Comparison of ENCODE assay signal across 10 cellular contexts in the genomic region with DNA sequence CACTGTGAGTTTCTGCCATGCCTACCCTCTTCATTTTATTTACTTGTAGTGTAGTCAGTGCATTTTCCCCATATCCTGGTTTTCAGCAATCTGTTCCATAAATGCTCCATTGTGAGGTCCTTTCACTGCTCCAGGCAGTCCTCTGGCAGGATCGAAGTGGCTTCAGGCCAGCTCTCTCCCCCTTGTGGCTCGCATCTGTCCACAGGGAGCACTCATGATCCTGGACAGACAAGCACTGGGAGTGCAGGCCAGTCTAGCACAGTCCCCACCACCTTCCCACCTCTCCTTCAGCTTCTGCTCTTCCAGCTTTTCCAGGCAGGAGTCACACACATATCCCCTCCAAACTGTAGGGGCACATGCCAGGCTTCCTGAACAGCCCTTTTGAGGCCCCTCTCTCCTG.
A peak's percentile ranks its signal among the peaks of the same experiment; 100 is the strongest.
DNase-seq lines count a peak whose midpoint lies in the region; ATAC-seq and TF ChIP-seq lines count a peak whose summit lies in the region.
"Had no signal": no experiment of that assay in that cellular context is flagged by ENCODE, and none has a peak within 500 bp of the region (broad histone marks: within the 10 kb centered on the region; RNA-seq: fewer than 3 reads in every experiment).

No MANE protein-coding gene starts in this region.

- in situ Hi-C loops in ACHN (cut with HindIII; ENCODE audit: low pct_ligation_motif_present, low pct_unique_long_range_greater_than_20kb, low sequenced_read_pairs) = no loop called here

- no peaks in the 10 kb centered on the region for H3K9me3 Mint-ChIP-seq in chondrocyte (ENCODE audit: low read depth)
- H3K9me3 Mint-ChIP-seq in activated T-cell treated with anti-CD3 and anti-CD28 coated beads, Interleukin-2, amount 50 U/mL, for 72 hours = no peaks in the 10 kb centered on the region

- H3K4me3 Mint-ChIP-seq in chondrocyte (ENCODE audit: unreplicated experiment) (no peak overlapping the region), T-helper 17 cell (no peak overlapping the region)
- H3K4me3 Mint-ChIP-seq in activated T-cell treated with anti-CD3 and anti-CD28 coated beads, Interleukin-2, amount 50 U/mL, for 72 hours = no peak overlapping the region

- H3K9me3 ChIP-seq in T-helper 17 cell (ENCODE audit: control insufficient read depth, low read length, poor library complexity, severe bottlenecking) = no peaks in the 10 kb centered on the region

- H3K4me1 Mint-ChIP-seq in chondrocyte (ENCODE audit: low read depth) (peaks cover 17% of the 10 kb centered on the region), T-helper 17 cell (no peaks in the 10 kb centered on the region)
- H3K4me1 Mint-ChIP-seq in activated T-cell treated with anti-CD3 and anti-CD28 coated beads, Interleukin-2, amount 50 U/mL, for 72 hours (ENCODE audit: low read depth) = no peaks in the 10 kb centered on the region

- ATAC-seq in left lobe of liver (peak; percentile 79), T-helper 17 cell (no peak)
- ATAC-seq in activated T-cell treated with anti-CD3 and anti-CD28 coated beads, Interleukin-2, amount 50 U/mL, for 72 hours (replicated peaks in 1 of 2) = no peak

- H3K27ac Mint-ChIP-seq in chondrocyte (ENCODE audit: unreplicated experiment) = no peak overlapping the region
- H3K27ac Mint-ChIP-seq in T-helper 17 cell = no peak overlapping the region
- H3K27ac Mint-ChIP-seq in activated T-cell treated with anti-CD3 and anti-CD28 coated beads, Interleukin-2, amount 50 U/mL, for 72 hours = no peak overlapping the region

- TF ChIP-seq CTCF in AG10803 (conservative IDR thresholded peaks at IDR 0.05; ENCODE audit: low read length) = no peak
- peak; percentile 52 for TF ChIP-seq CTCF in chondrocyte (IDR thresholded peaks at IDR 0.05)

- peak; percentile 12 for DNase-seq in AG10803 (ENCODE audit: low read depth)
- DNase-seq in HT1080 (ENCODE audit: low read depth) = peak; percentile 51
- DNase-seq in chondrocyte (ENCODE audit: low spot score) = no peak
- DNase-seq in left lobe of liver (ENCODE audit: low spot score) = no peak
- no peak for DNase-seq in inferior parietal cortex (ENCODE audit: extremely low spot score)
- DNase-seq in T-helper 17 cell = no peak
- DNase-seq in activated T-cell treated with anti-CD3 and anti-CD28 coated beads, Interleukin-2, amount 50 U/mL, for 72 hours = no peak
- no peak for DNase-seq in ACHN
- DNase-seq: DMS79 had no signal

- no peaks in the 10 kb centered on the region for H3K36me3 Mint-ChIP-seq in chondrocyte (ENCODE audit: low read depth)
- no peaks in the 10 kb centered on the region for H3K36me3 Mint-ChIP-seq in T-helper 17 cell (ENCODE audit: low read depth)
- H3K36me3 Mint-ChIP-seq in activated T-cell treated with anti-CD3 and anti-CD28 coated beads, Interleukin-2, amount 50 U/mL, for 72 hours (ENCODE audit: insufficient read depth in 2 of 2) = no peaks in the 10 kb centered on the region

- no peaks in the 10 kb centered on the region for H3K27me3 Mint-ChIP-seq in chondrocyte (ENCODE audit: low read depth)
- H3K27me3 Mint-ChIP-seq in T-helper 17 cell = peaks cover 20% of the 10 kb centered on the region
- H3K27me3 Mint-ChIP-seq in activated T-cell treated with anti-CD3 and anti-CD28 coated beads, Interleukin-2, amount 50 U/mL, for 72 hours (ENCODE audit: low read depth) = peaks cover 17% of the 10 kb centered on the region

- H3K4me3 ChIP-seq in AG10803 (ENCODE audit: low read length) = no peak overlapping the region
- H3K4me3 ChIP-seq: lung had no signal

Comparison
In these comparisons a context has a peak if more than half of its experiments do, and no peak if none do; other contexts are left out.
1. DNase-seq: peak in AG10803 (single experiment) and HT1080 (single experiment); none in chondrocyte (single experiment), left lobe of liver (single experiment), inferior parietal cortex (single experiment), T-helper 17 cell (0 of 3), activated T-cell treated with anti-CD3 and anti-CD28 coated beads, Interleukin-2, amount 50 U/mL, for 72 hours (0 of 2) and ACHN (single experiment).